17 cellular contexts compared by ENCODE assay signal in the genomic region with DNA sequence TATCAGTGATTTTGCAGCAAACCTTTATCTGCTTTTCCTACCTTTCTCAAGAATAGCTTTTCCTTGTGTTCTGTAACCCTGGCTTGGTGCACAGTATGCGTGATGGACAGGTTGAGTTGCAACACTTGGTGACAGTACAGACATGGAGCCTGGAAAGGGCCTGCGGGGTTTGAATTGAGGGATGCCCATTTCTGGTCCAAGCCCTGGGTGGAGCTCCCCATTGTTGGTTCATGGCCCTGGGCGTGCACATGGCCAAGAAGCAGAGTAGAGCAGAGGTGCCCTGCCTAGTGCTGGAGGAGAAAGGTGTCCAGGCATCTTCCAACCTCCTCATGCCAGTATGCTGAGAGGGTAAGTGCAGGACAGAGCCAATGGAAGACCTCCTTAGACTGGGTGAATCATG.
DNase-seq lines count a peak whose midpoint lies in the region; ATAC-seq and TF ChIP-seq lines count a peak whose summit lies in the region.
"Had no signal": no experiment of that assay in that cellular context is flagged by ENCODE, and none has a peak within 500 bp of the region (broad histone marks: within the 10 kb centered on the region; RNA-seq: fewer than 3 reads in every experiment).

No MANE protein-coding gene starts in this region.

- H3K4me3 ChIP-seq in DOHH2 (ENCODE audit: low read length) (no peak overlapping the region), esophagus muscularis mucosa (no peak overlapping the region)
- H3K4me3 ChIP-seq: BLaER1 had no signal

- intact Hi-C loops in esophagus muscularis mucosa (cut with DNase I) = no loop called here

- peaks cover 4 to 12% of the 10 kb centered on the region in 2 donors for H3K9me3 Mint-ChIP-seq in stimulated activated naive CD8-positive, alpha-beta T cell treated with anti-CD3 and anti-CD28 coated beads, Interleukin-15, amount 100 ng/mL, for 72 hours

- peaks cover 4% of the 10 kb centered on the region; the same call in 1 of the 2 replicates for H3K9me3 ChIP-seq in DOHH2 (ENCODE audit: control insufficient read depth, insufficient read depth, low read length)
- H3K9me3 ChIP-seq in esophagus muscularis mucosa = no peaks in the 10 kb centered on the region

- no peaks in the 10 kb centered on the region for H3K79me2 ChIP-seq in DOHH2 (ENCODE audit: control insufficient read depth, low read length)

- WGBS in esophagus muscularis mucosa = 97% methylated on average over 3 of the region's 3 CpGs

- H3K27ac Mint-ChIP-seq in stimulated activated naive CD8-positive, alpha-beta T cell treated with anti-CD3 and anti-CD28 coated beads, Interleukin-15, amount 100 ng/mL, for 72 hours = no peak overlapping the region

- no peak overlapping the region for H3K4me3 Mint-ChIP-seq in stimulated activated naive CD8-positive, alpha-beta T cell treated with anti-CD3 and anti-CD28 coated beads, Interleukin-15, amount 100 ng/mL, for 72 hours
- H3K4me3 Mint-ChIP-seq: CD14-positive monocyte; CD4-positive, alpha-beta memory T cell had no signal

- H3K36me3 ChIP-seq in DOHH2 (ENCODE audit: control insufficient read depth, low read length) = 0 out of 2 replicates have a peak, but pooled peaks cover 4% of the 10 kb centered on the region
- H3K36me3 ChIP-seq in esophagus muscularis mucosa = no peaks in the 10 kb centered on the region
- H3K36me3 ChIP-seq: BLaER1 had no signal

- H3F3A ChIP-seq in DOHH2 (ENCODE audit: control insufficient read depth, insufficient read depth) = peaks cover 23% of the 10 kb centered on the region

- TF ChIP-seq POLR2A in esophagus muscularis mucosa (IDR thresholded peaks at IDR 0.05; ENCODE audit: low read depth) = no peak

- no peak for TF ChIP-seq EP300 in esophagus muscularis mucosa (IDR thresholded peaks at IDR 0.05)

- H3K4me1 ChIP-seq in DOHH2 (ENCODE audit: control insufficient read depth, low read length) = peaks cover 60% of the 10 kb centered on the region
- peaks cover 16 to 29% (median 23%) of the 10 kb centered on the region in 4 donors for H3K4me1 ChIP-seq in esophagus muscularis mucosa

- no peak overlapping the region for H3K4me2 ChIP-seq in DOHH2 (ENCODE audit: low read length)

- no peaks in the 10 kb centered on the region for H3K27me3 Mint-ChIP-seq in stimulated activated naive CD8-positive, alpha-beta T cell treated with anti-CD3 and anti-CD28 coated beads, Interleukin-15, amount 100 ng/mL, for 72 hours
- H3K27me3 Mint-ChIP-seq: CD4-positive, alpha-beta memory T cell had no signal

- no peaks in the 10 kb centered on the region for H3K27me3 ChIP-seq in DOHH2 (ENCODE audit: control insufficient read depth, low read length)
- no peaks in the 10 kb centered on the region for H3K27me3 ChIP-seq in esophagus muscularis mucosa
- H3K27me3 ChIP-seq: BLaER1 had no signal

- no peak for DNase-seq in stimulated activated naive CD8-positive, alpha-beta T cell treated with anti-CD3 and anti-CD28 coated beads, Interleukin-15, Interleukin-2, amounts not matched to agents 100 U/mL and 50 U/mL, for 24 hours
- no peak for DNase-seq in stimulated activated naive CD8-positive, alpha-beta T cell treated with anti-CD3 and anti-CD28 coated beads, Interleukin-15, amount 100 ng/mL, for 72 hours
- DNase-seq in esophagus muscularis mucosa (ENCODE audit: extremely low spot score) = peak; percentile 60
- DNase-seq: Calu3; CD4-positive, alpha-beta memory T cell; COR-L47; DMS53; DMS79 treated with DMSO at 0.1 percent for 48 hours; GOT3; H7; HCEC 1CT had no signal

- H3K27ac ChIP-seq in DOHH2 (ENCODE audit: low read depth, low read length) = peak overlapping the region; percentile 70; the same call in 1 of the 2 replicates
- H3K27ac ChIP-seq in esophagus muscularis mucosa (replicated peaks in 1 of 4) = no peak overlapping the region

- H3K4me1 Mint-ChIP-seq in stimulated activated naive CD8-positive, alpha-beta T cell treated with anti-CD3 and anti-CD28 coated beads, Interleukin-15, amount 100 ng/mL, for 72 hours = peaks cover 20% of the 10 kb centered on the region

- ATAC-seq in stimulated activated naive CD8-positive, alpha-beta T cell treated with anti-CD3 and anti-CD28 coated beads, Interleukin-15, Interleukin-2, amounts not matched to agents 100 U/mL and 50 U/mL, for 24 hours = peak; percentile 11
- ATAC-seq in stimulated activated naive CD8-positive, alpha-beta T cell treated with anti-CD3 and anti-CD28 coated beads, Interleukin-15, amount 100 ng/mL, for 72 hours = no peak
- ATAC-seq in GM21576 (IDR thresholded peaks at IDR 0.05; ENCODE audit: unreplicated experiment) (no peak), HG03460 (IDR thresholded peaks at IDR 0.05; ENCODE audit: unreplicated experiment) (no peak), HG03442 (IDR thresholded peaks at IDR 0.05; ENCODE audit: unreplicated experiment) (no peak)

- TF ChIP-seq CTCF in DOHH2 (IDR thresholded peaks at IDR 0.05; ENCODE audit: low read depth, low read length, poor library complexity, severe bottlenecking) = no peak
- no peak for TF ChIP-seq CTCF in esophagus muscularis mucosa (IDR thresholded peaks at IDR 0.05)

- no peaks in the 10 kb centered on the region for H3K9me2 ChIP-seq in DOHH2 (replicated peaks; ENCODE audit: control insufficient read depth, low read length)

- no peaks in the 10 kb centered on the region for H4K20me1 ChIP-seq in DOHH2 (ENCODE audit: control insufficient read depth, insufficient read depth, low read depth, low read length)
- H4K20me1 ChIP-seq: BLaER1 had no signal
